ENCODE assay signal across 19 cellular contexts in genomic region chr18:49011291-49011746, GRCh38.
DNase-seq lines count a peak whose midpoint lies in the region; ATAC-seq and TF ChIP-seq lines count a peak whose summit lies in the region.
"Had no signal": no experiment of that assay in that cellular context is flagged by ENCODE, and none has a peak within 500 bp of the region (broad histone marks: within the 10 kb centered on the region; RNA-seq: fewer than 3 reads in every experiment).

No MANE protein-coding gene starts in this region.

- DNase-seq in H7 (peak; percentile 59), left ventricle myocardium superior (peak; percentile 12), ovary (peak in 3 of 5 donors; percentile 4 to 18 (median 4)), SJCRH30 (no peak), putamen (ENCODE audit: low spot score) (no peak)
- DNase-seq: CD4-positive, alpha-beta memory T cell; cerebellar nuclear complex; effector CD8-positive, alpha-beta T cell; foreskin melanocyte; KBM-7; MM.1S; naive B cell; NCI-H146; NCI-H524 treated with DMSO at 0.1 percent for 48 hours; substantia nigra had no signal

- H3K4me3 ChIP-seq in BLaER1, result no peak overlapping the region
- no peak overlapping the region for H3K4me3 ChIP-seq in H7 (ENCODE audit: insufficient read depth, low read depth, low read length)
- no peak overlapping the region for H3K4me3 ChIP-seq in ovary
- H3K4me3 ChIP-seq in SJCRH30, result no peak overlapping the region
- H3K4me3 ChIP-seq: uterus had no signal

- ATAC-seq in left ventricle myocardium superior, result no peak
- no peak for ATAC-seq in HG03469 (IDR thresholded peaks at IDR 0.05; ENCODE audit: unreplicated experiment)
- ATAC-seq: esophagus mucosa had no signal

- no peak overlapping the region for H3K9ac ChIP-seq in BLaER1

- intact Hi-C loops in left ventricle myocardium superior (cut with micrococcal nuclease) (no loop called here), ovary (cut with DNase I) (loop anchor here in 1 of 4 donors (5.0 kb wide), 1 partner anchor 1101 kb away; no protein-coding TSS in a partner anchor)

- 87 to 93% (median 92%) methylated on average over 9 of the region's 9 CpGs for WGBS in ovary, 3 donors

- TF ChIP-seq CTCF in ovary (IDR thresholded peaks at IDR 0.05), result no peak

- H3K9me3 ChIP-seq in BLaER1 (no peaks in the 10 kb centered on the region), ovary (no peaks in the 10 kb centered on the region), SJCRH30 (replicated peaks) (no peaks in the 10 kb centered on the region)
- H3K9me3 ChIP-seq: uterus had no signal

- no peak for TF ChIP-seq POLR2A in ovary (IDR thresholded peaks at IDR 0.05)

- H3K27ac ChIP-seq in BLaER1 (peak overlapping the region; percentile 15; the same call in 1 of the 2 replicates), ovary (no peak overlapping the region), SJCRH30 (no peak overlapping the region)
- H3K27ac ChIP-seq: uterus had no signal

- no peak overlapping the region for H3K4me2 ChIP-seq in BLaER1

- TF ChIP-seq EP300 in ovary (IDR thresholded peaks at IDR 0.05), result no peak

- peaks cover 87% of the 10 kb centered on the region for H4K20me1 ChIP-seq in BLaER1

- H3K36me3 ChIP-seq in BLaER1 (peaks cover 27% of the 10 kb centered on the region; the same call in 1 of the 2 replicates), H7 (replicated peaks; ENCODE audit: control insufficient read depth, insufficient read depth, low read length) (no peaks in the 10 kb centered on the region), ovary (no peaks in the 10 kb centered on the region), SJCRH30 (no peaks in the 10 kb centered on the region)
- H3K36me3 ChIP-seq: uterus had no signal

- H3K27me3 ChIP-seq in BLaER1 (no peaks in the 10 kb centered on the region), H7 (ENCODE audit: control insufficient read depth, insufficient read depth, low read length) (no peaks in the 10 kb centered on the region), ovary (no peaks in the 10 kb centered on the region), SJCRH30 (no peaks in the 10 kb centered on the region)
- H3K27me3 ChIP-seq: uterus had no signal

- H3K4me1 ChIP-seq in BLaER1, result peaks cover 12% of the 10 kb centered on the region
- peaks cover 6% of the 10 kb centered on the region for H3K4me1 ChIP-seq in ovary (ENCODE audit: insufficient read depth)
- H3K4me1 ChIP-seq in SJCRH30, result no peaks in the 10 kb centered on the region; the same call in 1 of the 2 replicates
- H3K4me1 ChIP-seq: uterus had no signal

Comparison
In these comparisons a context has a peak if more than half of its experiments do, and no peak if none do; other contexts are left out.
1. DNase-seq: peak in H7 (single experiment), left ventricle myocardium superior (single experiment) and ovary (3 of 5); none in SJCRH30 (0 of 2) and putamen (single experiment).